ENCODE assay signal across 1 cellular context in genomic region chr1:161440312-161440894, GRCh38.
TF ChIP-seq lines count a peak whose summit lies in the region.

No MANE protein-coding gene starts in this region.

TF ChIP-seq in K562, 482 proteins besides CTCF, POLR2A, EP300 and RAD21 (continued from another document and continues in another):
- no peak for TF ChIP-seq RBM14 (IDR thresholded peaks at IDR 0.05; ENCODE audit: borderline replicate concordance, insufficient read depth, low read depth, low read length)
- peak; percentile 93 to 97 for TF ChIP-seq MAZ (CRISPR knock-in tag; conservative IDR thresholded peaks at IDR 0.05 in 1 of 2, IDR thresholded peaks at IDR 0.05 in 1 of 2)
- TF ChIP-seq DACH1 (IDR thresholded peaks at IDR 0.05; ENCODE audit: partially characterized antibody), result peak; percentile 27
- peak; percentile 92 for TF ChIP-seq ZBTB7A (IDR thresholded peaks at IDR 0.05; ENCODE audit: borderline replicate concordance, control insufficient read depth, low read depth, low read length)
- TF ChIP-seq ZNF583 (CRISPR knock-in tag; IDR thresholded peaks at IDR 0.05), result 0 out of 2 replicates have a peak, but pooled peaks have one; percentile 28
- peak in 1 of 2 experiments; percentile 64; a peak in 2 of 4 replicates for TF ChIP-seq TRIM24 (IDR thresholded peaks at IDR 0.05)
- TF ChIP-seq KLF6 (CRISPR knock-in tag; IDR thresholded peaks at IDR 0.05; ENCODE audit: borderline replicate concordance), result no peak
- TF ChIP-seq ASH1L (IDR thresholded peaks at IDR 0.05; ENCODE audit: borderline replicate concordance, low read depth, partially characterized antibody), result no peak
- peak; percentile 42; the same call in 1 of the 2 replicates for TF ChIP-seq NFRKB (IDR thresholded peaks at IDR 0.05; ENCODE audit: low read depth)
- peak; percentile 81; the same call in 1 of the 2 replicates for TF ChIP-seq HNRNPL (IDR thresholded peaks at IDR 0.05; ENCODE audit: low read depth, low read length)
- 0 out of 2 replicates have a peak, but pooled peaks have one; percentile 4 for TF ChIP-seq ZNF121 (CRISPR knock-in tag; conservative IDR thresholded peaks at IDR 0.05)
- TF ChIP-seq KDM2B (CRISPR knock-in tag; IDR thresholded peaks at IDR 0.05), result peak; percentile 64; the same call in 1 of the 2 replicates
- TF ChIP-seq ID3 (CRISPR knock-in tag; IDR thresholded peaks at IDR 0.05), result no peak
- TF ChIP-seq ID3 (tag; IDR thresholded peaks at IDR 0.05), result peak; percentile 65
- TF ChIP-seq HMGXB4 (CRISPR knock-in tag; IDR thresholded peaks at IDR 0.05), result peak; percentile 95
- peak; percentile 50; the same call in 1 of the 2 replicates for TF ChIP-seq ZNF740 (CRISPR knock-in tag; IDR thresholded peaks at IDR 0.05)
- TF ChIP-seq ZNF740 (tag; IDR thresholded peaks at IDR 0.05), result no peak
- peak; percentile 71; the same call in 1 of the 2 replicates for TF ChIP-seq BCOR (IDR thresholded peaks at IDR 0.05)
- no peak for TF ChIP-seq ZNF79 (CRISPR knock-in tag; IDR thresholded peaks at IDR 0.05; ENCODE audit: low read depth)
- peak; percentile 74 for TF ChIP-seq CTCFL (IDR thresholded peaks at IDR 0.05; ENCODE audit: borderline replicate concordance, insufficient read depth, low read depth, low read length, poor library complexity, severe bottlenecking)
- TF ChIP-seq ZNF224 (CRISPR knock-in tag; IDR thresholded peaks at IDR 0.05), result 0 out of 2 replicates have a peak, but pooled peaks have one; percentile 35
- TF ChIP-seq FOXJ2 (tag; IDR thresholded peaks at IDR 0.05), result no peak
- peak; percentile 63 for TF ChIP-seq CTBP1 (IDR thresholded peaks at IDR 0.05; ENCODE audit: borderline replicate concordance)
- TF ChIP-seq GTF2F1 (IDR thresholded peaks at IDR 0.05; ENCODE audit: low read depth, low read length), result no peak
- no peak for TF ChIP-seq TCF3 (CRISPR knock-in tag; IDR thresholded peaks at IDR 0.05)
- TF ChIP-seq THAP12 (CRISPR knock-in tag; IDR thresholded peaks at IDR 0.05), result peak; percentile 56; the same call in 1 of the 2 replicates
- peak in 1 of 2 experiments; percentile 53 for TF ChIP-seq E2F6 (IDR thresholded peaks at IDR 0.05; ENCODE audit: borderline replicate concordance in 1 of 2, extremely low read depth in 1 of 2, insufficient read depth in 1 of 2, insufficient read length in 1 of 2, low read depth in 1 of 2, low read length in 1 of 2, poor library complexity in 1 of 2, severe bottlenecking in 1 of 2)
- peak; percentile 41; the same call in 1 of the 2 replicates for TF ChIP-seq ARID4B (CRISPR knock-in tag; IDR thresholded peaks at IDR 0.05)
- no peak for TF ChIP-seq ZNF3 (CRISPR knock-in tag; IDR thresholded peaks at IDR 0.05)
- peak; percentile 47 for TF ChIP-seq HCFC1 (IDR thresholded peaks at IDR 0.05; ENCODE audit: low read depth, low read length)
- no peak for TF ChIP-seq SRSF7 (optimal IDR thresholded peaks at IDR 0.05; ENCODE audit: low read depth, low read length)
- no peak for TF ChIP-seq CBX2 (IDR thresholded peaks at IDR 0.05; ENCODE audit: insufficient read depth, low read length, poor library complexity, severe bottlenecking)
- TF ChIP-seq ZNF212 (CRISPR knock-in tag; IDR thresholded peaks at IDR 0.05), result no peak
- peak in 1 of 3 experiments; percentile 46 for TF ChIP-seq YY1 (IDR thresholded peaks at IDR 0.05; ENCODE audit: borderline replicate concordance in 1 of 3, control insufficient read depth in 1 of 3, extremely low read depth in 1 of 3, insufficient read depth in 3 of 3, insufficient read length in 1 of 3, insufficient replicate concordance in 2 of 3, low read depth in 1 of 3, low read length in 2 of 3)
- no peak for TF ChIP-seq PRDM10 (IDR thresholded peaks at IDR 0.05; ENCODE audit: partially characterized antibody)
- no peak for TF ChIP-seq CBFA2T3 (IDR thresholded peaks at IDR 0.05)
- TF ChIP-seq ZNF395 (CRISPR knock-in tag; IDR thresholded peaks at IDR 0.05), result peak; percentile 60; the same call in 1 of the 2 replicates
- peak; percentile 49 for TF ChIP-seq ZNF431 (CRISPR knock-in tag; IDR thresholded peaks at IDR 0.05)
